8 cellular contexts compared by ENCODE assay signal in the genomic region with DNA sequence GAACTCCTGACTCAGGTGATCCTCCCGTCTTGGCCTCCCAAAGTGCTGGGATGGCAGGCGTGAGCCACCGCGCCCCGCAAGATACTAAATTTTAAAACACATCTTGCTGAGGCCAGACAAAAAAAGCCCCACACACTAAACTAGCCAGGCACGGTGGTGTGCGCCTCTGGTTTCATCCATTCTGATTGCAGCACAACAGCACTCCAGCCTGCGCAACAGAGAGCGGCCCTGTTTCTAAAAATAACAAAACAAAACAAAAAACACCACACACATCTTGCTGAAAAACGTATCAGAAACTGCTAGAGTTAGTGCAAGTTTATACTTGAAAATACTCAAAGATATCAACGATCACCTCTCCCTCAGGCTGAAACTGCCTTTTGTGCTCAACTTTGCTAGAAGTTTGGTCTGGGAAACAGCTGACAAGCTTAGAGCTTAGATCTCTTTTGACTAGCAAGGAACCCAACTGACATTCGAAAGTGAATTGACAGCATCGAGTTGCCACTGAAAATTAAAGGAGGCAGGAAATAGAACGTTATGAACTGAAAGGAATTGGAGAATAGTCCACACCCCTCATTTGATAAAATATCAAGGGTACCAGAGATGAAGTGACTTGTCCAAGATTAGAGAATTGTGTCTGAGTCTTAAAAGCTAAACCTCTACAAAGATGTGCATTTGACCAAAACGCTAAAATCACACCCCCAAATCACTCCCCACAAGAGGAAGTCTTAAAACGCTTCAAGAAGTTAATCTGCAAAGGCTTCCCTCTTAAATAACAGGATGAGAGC. TPM values are rescaled to one million over a fixed set of nuclear protein-coding genes. Genes with fewer than 3 reads are reported as not detected.
DNase-seq lines count a peak whose midpoint lies in the region; ATAC-seq and TF ChIP-seq lines count a peak whose summit lies in the region.

No MANE protein-coding gene starts in this region.

- peak overlapping the region; percentile 99 for H3K27ac Mint-ChIP-seq in activated naive CD4-positive, alpha-beta T cell treated with anti-CD3 and anti-CD28 coated beads, Interleukin-2, amount 10 ng/mL, durations not matched to agents 7 days and 5 days
- peak overlapping the region; percentile 100 for H3K27ac Mint-ChIP-seq in activated T-helper 17 cell treated with anti-CD3 and anti-CD28 coated beads, Interleukin-2, amount 50 U/mL, for 72 hours

- no peak for TF ChIP-seq EP300 in upper lobe of left lung (IDR thresholded peaks at IDR 0.05)

- in situ Hi-C loops in G401 (cut with HindIII; ENCODE audit: low sequenced_read_pairs) = no loop called here

- ATAC-seq in activated T-helper 17 cell treated with anti-CD3 and anti-CD28 coated beads, Interleukin-2, amount 50 U/mL, for 72 hours (replicated peaks) = no peak
- ATAC-seq in left lung (no peak), upper lobe of left lung (ENCODE audit: low FRiP score in 2 of 2) (no peak), GM21576 (IDR thresholded peaks at IDR 0.05; ENCODE audit: unreplicated experiment) (no peak)

- TF ChIP-seq POLR2A in upper lobe of left lung (IDR thresholded peaks at IDR 0.05) = no peak

- peak overlapping the region; percentile 72 to 87 for H3K4me3 ChIP-seq in left lung
- peak overlapping the region; percentile 67 to 93 (median 91) for H3K4me3 ChIP-seq in upper lobe of left lung

- peaks cover 58% of the 10 kb centered on the region for H3K36me3 Mint-ChIP-seq in activated naive CD4-positive, alpha-beta T cell treated with anti-CD3 and anti-CD28 coated beads, Interleukin-2, amount 10 ng/mL, durations not matched to agents 7 days and 5 days
- H3K36me3 Mint-ChIP-seq in activated T-helper 17 cell treated with anti-CD3 and anti-CD28 coated beads, Interleukin-2, amount 50 U/mL, for 72 hours (ENCODE audit: low read depth) = peaks cover 52% of the 10 kb centered on the region

- H3K4me1 ChIP-seq in left lung (peaks cover 18 to 57% of the 10 kb centered on the region in 2 donors), upper lobe of left lung (peaks cover 32 to 54% (median 36%) of the 10 kb centered on the region in 4 donors)

- H3K4me3 Mint-ChIP-seq in activated naive CD4-positive, alpha-beta T cell treated with anti-CD3 and anti-CD28 coated beads, Interleukin-2, amount 10 ng/mL, durations not matched to agents 7 days and 5 days = peak overlapping the region; percentile 99
- H3K4me3 Mint-ChIP-seq in activated T-helper 17 cell treated with anti-CD3 and anti-CD28 coated beads, Interleukin-2, amount 50 U/mL, for 72 hours = peak overlapping the region; percentile 100

- H3K9me3 ChIP-seq in left lung (no peaks in the 10 kb centered on the region), upper lobe of left lung (no peaks in the 10 kb centered on the region)

- H3K9me3 Mint-ChIP-seq in activated naive CD4-positive, alpha-beta T cell treated with anti-CD3 and anti-CD28 coated beads, Interleukin-2, amount 10 ng/mL, durations not matched to agents 7 days and 5 days = no peaks in the 10 kb centered on the region
- H3K9me3 Mint-ChIP-seq in activated T-helper 17 cell treated with anti-CD3 and anti-CD28 coated beads, Interleukin-2, amount 50 U/mL, for 72 hours = no peaks in the 10 kb centered on the region

- peaks cover 50% of the 10 kb centered on the region for H3K4me1 Mint-ChIP-seq in activated naive CD4-positive, alpha-beta T cell treated with anti-CD3 and anti-CD28 coated beads, Interleukin-2, amount 10 ng/mL, durations not matched to agents 7 days and 5 days
- H3K4me1 Mint-ChIP-seq in activated T-helper 17 cell treated with anti-CD3 and anti-CD28 coated beads, Interleukin-2, amount 50 U/mL, for 72 hours = peaks cover 31% of the 10 kb centered on the region

- peak overlapping the region; percentile 77 to 85 for H3K27ac ChIP-seq in left lung
- H3K27ac ChIP-seq in upper lobe of left lung = peak overlapping the region; percentile 89 to 94 (median 93)

- H3K27me3 Mint-ChIP-seq in activated naive CD4-positive, alpha-beta T cell treated with anti-CD3 and anti-CD28 coated beads, Interleukin-2, amount 10 ng/mL, durations not matched to agents 7 days and 5 days = no peaks in the 10 kb centered on the region
- H3K27me3 Mint-ChIP-seq in activated T-helper 17 cell treated with anti-CD3 and anti-CD28 coated beads, Interleukin-2, amount 50 U/mL, for 72 hours = no peaks in the 10 kb centered on the region

- 47 to 51% methylated on average over 16 of the region's 16 CpGs for WGBS in upper lobe of left lung, 2 donors

- DNase-seq in activated naive CD4-positive, alpha-beta T cell treated with anti-CD3 and anti-CD28 coated beads, Interleukin-2, amount 10 ng/mL, durations not matched to agents 7 days and 5 days = peak; percentile 29
- no peak for DNase-seq in activated naive CD4-positive, alpha-beta T cell (lab: John Stamatoyannopoulos, UW)
- DNase-seq in left lung (no peak), upper lobe of left lung (no peak), amniotic stem cell (lab: John Stamatoyannopoulos, UW) (no peak), G401 (ENCODE audit: low spot score) (no peak)

- intact Hi-C loops in left lung (cut with DNase I) = no loop called here

- H3K36me3 ChIP-seq in left lung (peaks cover 0 to 29% of the 10 kb centered on the region in 2 donors), upper lobe of left lung (peaks cover 6 to 32% (median 23%) of the 10 kb centered on the region in 4 donors)

- no peak for TF ChIP-seq CTCF in left lung (IDR thresholded peaks at IDR 0.05)
- TF ChIP-seq CTCF in upper lobe of left lung (IDR thresholded peaks at IDR 0.05) = no peak

- no peaks in the 10 kb centered on the region for H3K27me3 ChIP-seq in left lung
- no peaks in the 10 kb centered on the region for H3K27me3 ChIP-seq in upper lobe of left lung

- CTCF ChIA-PET in activated naive CD4-positive, alpha-beta T cell treated with anti-CD3 and anti-CD28 coated beads, Interleukin-2, amount 10 ng/mL, durations not matched to agents 7 days and 5 days (lab: Charles Lee) = interaction anchor here (1.0 to 1.1 kb wide), 2 partner anchors 13 to 216 kb away, joined by 3 to 6 read pairs; no protein-coding TSS in a partner anchor

RNA-seq across cellular contexts. Expression of a gene that starts 0.9 kb away (rescaled TPM):
- 10 to 100 TPM; 31.2 to 31.5 TPM for total RNA-seq in activated T-helper 17 cell treated with anti-CD3 and anti-CD28 coated beads, Interleukin-2, amount 50 U/mL, for 72 hours
- total RNA-seq in left lung (10 to 100 TPM; 58.5 to 66.7 TPM), upper lobe of left lung (100 to 1,000 TPM in 1 of 6 donors, 10 to 100 TPM in 5; 35.0 to 111 (median 59.6) TPM)
- total RNA-seq in G401 (2014; rRNA removed; shearing (Covaris generic)) = 79.5 and 97.0 TPM in 2 replicates

RNA-seq across cellular contexts. Expression of a gene that starts 1.2 kb away (rescaled TPM):
- total RNA-seq in activated T-helper 17 cell treated with anti-CD3 and anti-CD28 coated beads, Interleukin-2, amount 50 U/mL, for 72 hours = 100 to 1,000 TPM; 343 to 576 TPM
- 100 to 1,000 TPM; 210 to 255 TPM for total RNA-seq in left lung
- total RNA-seq in upper lobe of left lung = 100 to 1,000 TPM in 3 of 6 donors, 10 to 100 TPM in 3; 63.9 to 168 (median 105) TPM
- 43.6 and 98.0 TPM in 2 replicates for total RNA-seq in G401 (2014; rRNA removed; shearing (Covaris generic))
